In genomic region chr6:154453329-154453728, GRCh38 we compare ENCODE assay signal across 19 cellular contexts. TPM values are rescaled to one million over a fixed set of nuclear protein-coding genes. Genes with fewer than 3 reads are reported as not detected.
A peak's percentile ranks its signal among the peaks of the same experiment; 100 is the strongest.
DNase-seq lines count a peak whose midpoint lies in the region; ATAC-seq and TF ChIP-seq lines count a peak whose summit lies in the region.
"Had no signal": no experiment of that assay in that cellular context is flagged by ENCODE, and none has a peak within 500 bp of the region (broad histone marks: within the 10 kb centered on the region; RNA-seq: fewer than 3 reads in every experiment).

No MANE protein-coding gene starts in this region.

- H3K27ac ChIP-seq in angular gyrus (ENCODE audit: low read depth, low read length), result peak overlapping the region; percentile 34
- peak overlapping the region; percentile 36 to 66 (median 60) for H3K27ac ChIP-seq in esophagus muscularis mucosa (replicated peaks in 1 of 4)
- H3K27ac ChIP-seq in transverse colon, result peak overlapping the region; percentile 1 to 39 (median 24)

- H3K27me3 Mint-ChIP-seq in nephron (ENCODE audit: low read depth), result no peaks in the 10 kb centered on the region

- no peaks in the 10 kb centered on the region for H3K9me3 Mint-ChIP-seq in nephron
- H3K9me3 Mint-ChIP-seq: CD8-positive, alpha-beta memory T cell; HFFc6 had no signal

- TF ChIP-seq CTCF in esophagus muscularis mucosa (IDR thresholded peaks at IDR 0.05), result no peak
- TF ChIP-seq CTCF in nephron (IDR thresholded peaks at IDR 0.05; ENCODE audit: unreplicated experiment in 3 of 3), result no peak
- TF ChIP-seq CTCF in transverse colon (IDR thresholded peaks at IDR 0.05), result no peak

- TF ChIP-seq POLR2A in esophagus muscularis mucosa (IDR thresholded peaks at IDR 0.05; ENCODE audit: low read depth), result no peak
- no peak for TF ChIP-seq POLR2A in transverse colon (IDR thresholded peaks at IDR 0.05)

- H3K4me3 Mint-ChIP-seq in nephron, result no peak overlapping the region
- H3K4me3 Mint-ChIP-seq: CD8-positive, alpha-beta memory T cell; HFFc6 had no signal

- H3K4me1 ChIP-seq in esophagus muscularis mucosa (peaks cover 25 to 60% (median 51%) of the 10 kb centered on the region in 4 donors), transverse colon (peaks cover 0 to 21% (median 8%) of the 10 kb centered on the region in 4 donors)

- 75% methylated on average over 2 of the region's 2 CpGs for WGBS in esophagus muscularis mucosa
- WGBS in transverse colon (ENCODE audit: low coverage in 1 of 2), 2 donors, result 35 to 59% methylated on average over 2 of the region's 2 CpGs

- DNase-seq in esophagus muscularis mucosa (ENCODE audit: extremely low spot score) (no peak), transverse colon (no peak), left lobe of liver (ENCODE audit: low spot score) (no peak), AG20443 (ENCODE audit: low spot score) (no peak)
- DNase-seq: C1 segment of cervical spinal cord; CD8-positive, alpha-beta memory T cell; DND-41; HFFc6; KBM-7; NCI-H1105; NCI-H1694 treated with DMSO at 0.1 percent for 48 hours; NCI-H510A; NCI-H774; OCI-M1; SHP77 had no signal

- H3K4me3 ChIP-seq in esophagus muscularis mucosa, result no peak overlapping the region
- H3K4me3 ChIP-seq in transverse colon, result no peak overlapping the region

- peaks cover 24% of the 10 kb centered on the region for H3K36me3 Mint-ChIP-seq in nephron (ENCODE audit: low read depth)
- H3K36me3 Mint-ChIP-seq: CD8-positive, alpha-beta memory T cell had no signal

- peak overlapping the region; percentile 68 to 74 (median 72) for H3K27ac Mint-ChIP-seq in nephron
- H3K27ac Mint-ChIP-seq: CD8-positive, alpha-beta memory T cell; HFFc6 had no signal

- intact Hi-C loops in esophagus muscularis mucosa (cut with DNase I) (no loop called here), transverse colon (cut with DNase I; ENCODE audit: low total_unique reads) (no loop called here)

- H3K4me1 Mint-ChIP-seq in nephron, result peaks cover 68% of the 10 kb centered on the region

- H3K36me3 ChIP-seq in esophagus muscularis mucosa, result peaks cover 0 to 3% (median 0%) of the 10 kb centered on the region in 4 donors
- H3K36me3 ChIP-seq in transverse colon, result no peaks in the 10 kb centered on the region

- ATAC-seq in left lobe of liver, result no peak
- ATAC-seq in HG03039 (IDR thresholded peaks at IDR 0.05; ENCODE audit: unreplicated experiment), result no peak
- ATAC-seq: HepG2 had no signal

- H3K9me3 ChIP-seq in esophagus muscularis mucosa, result no peaks in the 10 kb centered on the region
- H3K9me3 ChIP-seq in transverse colon, result no peaks in the 10 kb centered on the region

- TF ChIP-seq EP300 in esophagus muscularis mucosa (IDR thresholded peaks at IDR 0.05) (no peak), transverse colon (IDR thresholded peaks at IDR 0.05; ENCODE audit: low read depth) (no peak)

- H3K27me3 ChIP-seq in esophagus muscularis mucosa, result no peaks in the 10 kb centered on the region
- H3K27me3 ChIP-seq in transverse colon, result no peaks in the 10 kb centered on the region

- in situ Hi-C loops in transverse colon (cut with MboI; ENCODE audit: low pct_ligation_motif_present in 1 of 4, low pct_unique_long_range_greater_than_20kb in 1 of 4, low sequenced_read_pairs in 3 of 4), result no loop called here

RNA-seq across cellular contexts. Expression of gene CNKSR3, which starts 57.2 kb away (rescaled TPM):
- total RNA-seq in esophagus muscularis mucosa, result 10 to 100 TPM; 10.4 to 23.9 (median 19.6) TPM
- total RNA-seq in transverse colon, result 10 to 100 TPM in 3 of 4 donors, 1 to 10 TPM in 1; 4.0 to 27.3 (median 16.9) TPM
- 42.9 TPM for total RNA-seq in left lobe of liver
